In the genomic region with DNA sequence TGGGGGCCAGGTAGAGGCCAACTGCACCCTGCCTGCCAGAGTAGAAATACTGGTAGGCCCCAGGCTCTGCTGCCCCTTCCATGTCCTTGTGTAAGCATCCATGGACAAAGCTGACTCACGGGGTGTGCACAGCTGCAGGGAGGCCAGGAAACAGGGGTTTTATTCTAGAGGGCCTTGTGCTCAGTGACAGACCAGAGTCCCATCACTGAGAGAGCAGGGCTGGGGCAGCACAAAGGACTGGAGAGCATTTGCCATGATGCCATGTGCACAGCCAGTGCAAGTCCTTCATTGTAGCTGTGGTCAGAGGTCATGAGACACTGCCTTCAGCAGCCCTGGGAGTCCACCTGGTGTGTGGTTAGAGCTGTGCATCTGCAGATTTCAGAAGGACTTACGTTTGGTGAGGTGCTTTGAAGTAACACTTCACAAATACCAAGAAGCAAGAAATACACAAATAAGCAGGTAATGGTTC, we compare ENCODE assay signal across 1 cellular context.
TF ChIP-seq lines count a peak whose summit lies in the region.

No MANE protein-coding gene starts in this region.

TF ChIP-seq in HepG2, 621 proteins besides CTCF, POLR2A, EP300 and RAD21 (continued from another document):
- TF ChIP-seq SAP130 (CRISPR knock-in tag; IDR thresholded peaks at IDR 0.05; ENCODE audit: low read depth) (peak; percentile 34; the same call in 1 of the 2 replicates), ELF4 (CRISPR knock-in tag; IDR thresholded peaks at IDR 0.05; ENCODE audit: borderline replicate concordance) (no peak), BRCA1 (CRISPR knock-in tag; IDR thresholded peaks at IDR 0.05) (no peak), ARNT (IDR thresholded peaks at IDR 0.05) (no peak), RFX3 (CRISPR knock-in tag; IDR thresholded peaks at IDR 0.05) (no peak), NRL (CRISPR knock-in tag; IDR thresholded peaks at IDR 0.05; ENCODE audit: borderline replicate concordance) (no peak), ZFP37 (CRISPR knock-in tag; IDR thresholded peaks at IDR 0.05; ENCODE audit: borderline replicate concordance) (no peak), ZNF724P (CRISPR knock-in tag; IDR thresholded peaks at IDR 0.05; ENCODE audit: borderline replicate concordance) (no peak), NFKB2 (CRISPR knock-in tag; IDR thresholded peaks at IDR 0.05; ENCODE audit: borderline replicate concordance) (no peak), PRPF4 (IDR thresholded peaks at IDR 0.05; ENCODE audit: low read depth, low read length, poor library complexity, severe bottlenecking) (no peak), ZNF75D (CRISPR knock-in tag; IDR thresholded peaks at IDR 0.05; ENCODE audit: borderline replicate concordance) (no peak), TBP (CRISPR knock-in tag; IDR thresholded peaks at IDR 0.05) (no peak), ZNF317 (CRISPR knock-in tag; IDR thresholded peaks at IDR 0.05) (no peak), ARNT2 (CRISPR knock-in tag; IDR thresholded peaks at IDR 0.05; ENCODE audit: low read depth) (no peak), ZNF335 (CRISPR knock-in tag; IDR thresholded peaks at IDR 0.05) (no peak), ZMAT3 (CRISPR knock-in tag; conservative IDR thresholded peaks at IDR 0.05) (no peak), PHF8 (CRISPR knock-in tag; IDR thresholded peaks at IDR 0.05) (no peak), ZNF501 (CRISPR knock-in tag; IDR thresholded peaks at IDR 0.05) (no peak), MYC (CRISPR knock-in tag; IDR thresholded peaks at IDR 0.05; ENCODE audit: borderline replicate concordance) (0 out of 2 replicates have a peak, but pooled peaks have one; percentile 19), ZNF672 (CRISPR knock-in tag; IDR thresholded peaks at IDR 0.05) (no peak), RCOR2 (CRISPR knock-in tag; IDR thresholded peaks at IDR 0.05) (no peak), ZBTB42 (CRISPR knock-in tag; IDR thresholded peaks at IDR 0.05) (no peak), SNAPC2 (CRISPR knock-in tag; IDR thresholded peaks at IDR 0.05) (no peak), TBX2 (CRISPR knock-in tag; IDR thresholded peaks at IDR 0.05; ENCODE audit: borderline replicate concordance) (no peak)
- TF ChIP-seq, protein P1, sequence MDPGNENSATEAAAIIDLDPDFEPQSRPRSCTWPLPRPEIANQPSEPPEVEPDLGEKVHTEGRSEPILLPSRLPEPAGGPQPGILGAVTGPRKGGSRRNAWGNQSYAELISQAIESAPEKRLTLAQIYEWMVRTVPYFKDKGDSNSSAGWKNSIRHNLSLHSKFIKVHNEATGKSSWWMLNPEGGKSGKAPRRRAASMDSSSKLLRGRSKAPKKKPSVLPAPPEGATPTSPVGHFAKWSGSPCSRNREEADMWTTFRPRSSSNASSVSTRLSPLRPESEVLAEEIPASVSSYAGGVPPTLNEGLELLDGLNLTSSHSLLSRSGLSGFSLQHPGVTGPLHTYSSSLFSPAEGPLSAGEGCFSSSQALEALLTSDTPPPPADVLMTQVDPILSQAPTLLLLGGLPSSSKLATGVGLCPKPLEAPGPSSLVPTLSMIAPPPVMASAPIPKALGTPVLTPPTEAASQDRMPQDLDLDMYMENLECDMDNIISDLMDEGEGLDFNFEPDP (CRISPR knock-in tag; conservative IDR thresholded peaks at IDR 0.05): 0 out of 2 replicates have a peak, but pooled peaks have one; percentile 66
- TF ChIP-seq, protein P2, sequence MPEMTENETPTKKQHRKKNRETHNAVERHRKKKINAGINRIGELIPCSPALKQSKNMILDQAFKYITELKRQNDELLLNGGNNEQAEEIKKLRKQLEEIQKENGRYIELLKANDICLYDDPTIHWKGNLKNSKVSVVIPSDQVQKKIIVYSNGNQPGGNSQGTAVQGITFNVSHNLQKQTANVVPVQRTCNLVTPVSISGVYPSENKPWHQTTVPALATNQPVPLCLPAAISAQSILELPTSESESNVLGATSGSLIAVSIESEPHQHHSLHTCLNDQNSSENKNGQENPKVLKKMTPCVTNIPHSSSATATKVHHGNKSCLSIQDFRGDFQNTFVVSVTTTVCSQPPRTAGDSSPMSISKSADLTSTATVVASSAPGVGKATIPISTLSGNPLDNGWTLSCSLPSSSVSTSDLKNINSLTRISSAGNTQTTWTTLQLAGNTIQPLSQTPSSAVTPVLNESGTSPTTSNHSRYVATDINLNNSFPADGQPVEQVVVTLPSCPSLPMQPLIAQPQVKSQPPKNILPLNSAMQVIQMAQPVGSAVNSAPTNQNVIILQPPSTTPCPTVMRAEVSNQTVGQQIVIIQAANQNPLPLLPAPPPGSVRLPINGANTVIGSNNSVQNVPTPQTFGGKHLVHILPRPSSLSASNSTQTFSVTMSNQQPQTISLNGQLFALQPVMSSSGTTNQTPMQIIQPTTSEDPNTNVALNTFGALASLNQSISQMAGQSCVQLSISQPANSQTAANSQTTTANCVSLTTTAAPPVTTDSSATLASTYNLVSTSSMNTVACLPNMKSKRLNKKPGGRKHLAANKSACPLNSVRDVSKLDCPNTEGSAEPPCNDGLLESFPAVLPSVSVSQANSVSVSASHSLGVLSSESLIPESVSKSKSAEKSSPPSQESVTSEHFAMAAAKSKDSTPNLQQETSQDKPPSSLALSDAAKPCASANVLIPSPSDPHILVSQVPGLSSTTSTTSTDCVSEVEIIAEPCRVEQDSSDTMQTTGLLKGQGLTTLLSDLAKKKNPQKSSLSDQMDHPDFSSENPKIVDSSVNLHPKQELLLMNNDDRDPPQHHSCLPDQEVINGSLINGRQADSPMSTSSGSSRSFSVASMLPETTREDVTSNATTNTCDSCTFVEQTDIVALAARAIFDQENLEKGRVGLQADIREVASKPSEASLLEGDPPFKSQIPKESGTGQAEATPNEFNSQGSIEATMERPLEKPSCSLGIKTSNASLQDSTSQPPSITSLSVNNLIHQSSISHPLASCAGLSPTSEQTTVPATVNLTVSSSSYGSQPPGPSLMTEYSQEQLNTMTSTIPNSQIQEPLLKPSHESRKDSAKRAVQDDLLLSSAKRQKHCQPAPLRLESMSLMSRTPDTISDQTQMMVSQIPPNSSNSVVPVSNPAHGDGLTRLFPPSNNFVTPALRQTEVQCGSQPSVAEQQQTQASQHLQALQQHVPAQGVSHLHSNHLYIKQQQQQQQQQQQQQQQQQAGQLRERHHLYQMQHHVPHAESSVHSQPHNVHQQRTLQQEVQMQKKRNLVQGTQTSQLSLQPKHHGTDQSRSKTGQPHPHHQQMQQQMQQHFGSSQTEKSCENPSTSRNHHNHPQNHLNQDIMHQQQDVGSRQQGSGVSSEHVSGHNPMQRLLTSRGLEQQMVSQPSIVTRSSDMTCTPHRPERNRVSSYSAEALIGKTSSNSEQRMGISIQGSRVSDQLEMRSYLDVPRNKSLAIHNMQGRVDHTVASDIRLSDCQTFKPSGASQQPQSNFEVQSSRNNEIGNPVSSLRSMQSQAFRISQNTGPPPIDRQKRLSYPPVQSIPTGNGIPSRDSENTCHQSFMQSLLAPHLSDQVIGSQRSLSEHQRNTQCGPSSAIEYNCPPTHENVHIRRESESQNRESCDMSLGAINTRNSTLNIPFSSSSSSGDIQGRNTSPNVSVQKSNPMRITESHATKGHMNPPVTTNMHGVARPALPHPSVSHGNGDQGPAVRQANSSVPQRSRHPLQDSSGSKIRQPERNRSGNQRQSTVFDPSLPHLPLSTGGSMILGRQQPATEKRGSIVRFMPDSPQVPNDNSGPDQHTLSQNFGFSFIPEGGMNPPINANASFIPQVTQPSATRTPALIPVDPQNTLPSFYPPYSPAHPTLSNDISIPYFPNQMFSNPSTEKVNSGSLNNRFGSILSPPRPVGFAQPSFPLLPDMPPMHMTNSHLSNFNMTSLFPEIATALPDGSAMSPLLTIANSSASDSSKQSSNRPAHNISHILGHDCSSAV (CRISPR knock-in tag; IDR thresholded peaks at IDR 0.05; ENCODE audit: borderline replicate concordance): no peak
- TF ChIP-seq, protein P3, sequence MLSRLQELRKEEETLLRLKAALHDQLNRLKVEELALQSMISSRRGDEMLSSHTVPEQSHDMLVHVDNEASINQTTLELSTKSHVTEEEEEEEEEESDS (CRISPR knock-in tag; IDR thresholded peaks at IDR 0.05; ENCODE audit: borderline replicate concordance): no peak
